Comparison of ENCODE assay signal across 9 cellular contexts in genomic region chr17:68491864-68492263, GRCh38. TPM values are rescaled to one million over a fixed set of nuclear protein-coding genes. Genes with fewer than 3 reads are reported as not detected.
A peak's percentile ranks its signal among the peaks of the same experiment; 100 is the strongest.
DNase-seq lines count a peak whose midpoint lies in the region; ATAC-seq, FAIRE-seq and TF ChIP-seq lines count a peak whose summit lies in the region.
"Had no signal": no experiment of that assay in that cellular context is flagged by ENCODE, and none has a peak within 500 bp of the region (broad histone marks: within the 10 kb centered on the region; RNA-seq: fewer than 3 reads in every experiment).

No MANE protein-coding gene starts in this region.

- H3K9me3 ChIP-seq in upper lobe of right lung, result no peaks in the 10 kb centered on the region

- peaks cover 7% of the 10 kb centered on the region for H3K9me3 Mint-ChIP-seq in activated CD4-positive, alpha-beta T cell treated with anti-CD3 and anti-CD28 coated beads for 36 hours (ENCODE audit: low read depth)

- no peak overlapping the region for H3K27ac Mint-ChIP-seq in activated CD4-positive, alpha-beta T cell treated with anti-CD3 and anti-CD28 coated beads for 36 hours

- CTCF ChIA-PET in activated CD4-positive, alpha-beta T cell treated with anti-CD3 and anti-CD28 coated beads for 36 hours (lab: Charles Lee), result interaction anchor here (0.5 to 1.2 kb wide), 3 partner anchors 11 to 479 kb away, joined by 3 read pairs; no protein-coding TSS in a partner anchor

- H3K27me3 ChIP-seq in bronchial epithelial cell (ENCODE audit: control insufficient read depth, insufficient read depth, low read length) (no peaks in the 10 kb centered on the region), upper lobe of right lung (no peaks in the 10 kb centered on the region)

- H3K27ac ChIP-seq in upper lobe of right lung, result peak overlapping the region; percentile 69

- TF ChIP-seq CTCF in bronchial epithelial cell (IDR thresholded peaks at IDR 0.05; ENCODE audit: insufficient read depth, low read length, severe bottlenecking) (no peak), upper lobe of right lung (IDR thresholded peaks at IDR 0.05) (no peak)

- H3K4me1 Mint-ChIP-seq in activated CD4-positive, alpha-beta T cell treated with anti-CD3 and anti-CD28 coated beads for 36 hours, result peaks cover 18% of the 10 kb centered on the region

- no peaks in the 10 kb centered on the region for H3K27me3 Mint-ChIP-seq in activated CD4-positive, alpha-beta T cell treated with anti-CD3 and anti-CD28 coated beads for 36 hours

- H3K36me3 ChIP-seq in bronchial epithelial cell (ENCODE audit: control insufficient read depth, insufficient read depth, low read length) (no peaks in the 10 kb centered on the region), upper lobe of right lung (no peaks in the 10 kb centered on the region)

- ATAC-seq in Right ventricle myocardium superior (ENCODE audit: poor library complexity) (peak; percentile 17), upper lobe of right lung (peak; percentile 61)
- no peak for ATAC-seq in activated CD4-positive, alpha-beta T cell treated with anti-CD3 and anti-CD28 coated beads for 36 hours

- peaks cover 2% of the 10 kb centered on the region for H3K36me3 Mint-ChIP-seq in activated CD4-positive, alpha-beta T cell treated with anti-CD3 and anti-CD28 coated beads for 36 hours (ENCODE audit: low read depth)

- POLR2A ChIA-PET in activated CD4-positive, alpha-beta T cell treated with anti-CD3 and anti-CD28 coated beads for 36 hours (lab: Charles Lee), result no interaction called here

- intact Hi-C loops in Right ventricle myocardium superior (cut with DNase I), result no loop called here
- intact Hi-C loops in cardiac septum (cut with DNase I), result no loop called here
- intact Hi-C loops in upper lobe of right lung (cut with DNase I), result no loop called here
- intact Hi-C loops in activated CD4-positive, alpha-beta T cell treated with anti-CD3 and anti-CD28 coated beads for 36 hours (cut with DNase I, micrococcal nuclease), result no loop called here

- no peak overlapping the region for H3K4me3 Mint-ChIP-seq in activated CD4-positive, alpha-beta T cell treated with anti-CD3 and anti-CD28 coated beads for 36 hours

- FAIRE-seq in bronchial epithelial cell (lab: Jason Lieb, UNC), result no peak

- peaks cover 23% of the 10 kb centered on the region for H3K4me1 ChIP-seq in upper lobe of right lung

- H3K4me3 ChIP-seq in bronchial epithelial cell (ENCODE audit: low read depth, low read length) (no peak overlapping the region), upper lobe of right lung (peak overlapping the region; percentile 6)

- DNase-seq in Right ventricle myocardium superior (peak; percentile 70), cardiac septum (ENCODE audit: low spot score) (no peak), bronchial epithelial cell (ENCODE audit: low read depth) (peak; percentile 35), medulla oblongata (ENCODE audit: extremely low spot score) (peak; percentile 20), upper lobe of right lung (peak; percentile 63), activated T-cell treated with anti-CD3 and anti-CD28 coated beads for 4 hours (no peak), retina (no peak)
- no peak for DNase-seq in activated CD4-positive, alpha-beta T cell treated with anti-CD3 and anti-CD28 coated beads for 36 hours
- DNase-seq: NCI-H510A had no signal

RNA-seq across cellular contexts. Expression of gene PRKAR1A, which starts 20.4 kb away (rescaled TPM):
- total RNA-seq in Right ventricle myocardium superior (607 TPM), cardiac septum (967 TPM), bronchial epithelial cell (226 and 248 TPM in 2 replicates), upper lobe of right lung (389 TPM)
- 100 to 1,000 TPM; 165 to 167 TPM for total RNA-seq in activated CD4-positive, alpha-beta T cell treated with anti-CD3 and anti-CD28 coated beads for 36 hours

RNA-seq across cellular contexts. Expression of gene WIPI1, which starts 34.6 kb away (rescaled TPM):
- 63.7 TPM for total RNA-seq in Right ventricle myocardium superior
- total RNA-seq in cardiac septum, result 148 TPM
- 79.5 and 86.0 TPM in 2 replicates for total RNA-seq in bronchial epithelial cell
- 38.1 TPM for total RNA-seq in upper lobe of right lung
- total RNA-seq in activated CD4-positive, alpha-beta T cell treated with anti-CD3 and anti-CD28 coated beads for 36 hours, result 10 to 100 TPM; 14.0 to 17.6 TPM

Comparison
In these comparisons a context has a peak if more than half of its experiments do, and no peak if none do; other contexts are left out.
1. DNase-seq: peak in Right ventricle myocardium superior (single experiment), bronchial epithelial cell (single experiment), medulla oblongata (single experiment) and upper lobe of right lung (single experiment); none in cardiac septum (single experiment), activated T-cell treated with anti-CD3 and anti-CD28 coated beads for 4 hours (single experiment), retina (single experiment) and activated CD4-positive, alpha-beta T cell treated with anti-CD3 and anti-CD28 coated beads for 36 hours (single experiment).